10 cellular contexts compared by ENCODE assay signal in the genomic region with DNA sequence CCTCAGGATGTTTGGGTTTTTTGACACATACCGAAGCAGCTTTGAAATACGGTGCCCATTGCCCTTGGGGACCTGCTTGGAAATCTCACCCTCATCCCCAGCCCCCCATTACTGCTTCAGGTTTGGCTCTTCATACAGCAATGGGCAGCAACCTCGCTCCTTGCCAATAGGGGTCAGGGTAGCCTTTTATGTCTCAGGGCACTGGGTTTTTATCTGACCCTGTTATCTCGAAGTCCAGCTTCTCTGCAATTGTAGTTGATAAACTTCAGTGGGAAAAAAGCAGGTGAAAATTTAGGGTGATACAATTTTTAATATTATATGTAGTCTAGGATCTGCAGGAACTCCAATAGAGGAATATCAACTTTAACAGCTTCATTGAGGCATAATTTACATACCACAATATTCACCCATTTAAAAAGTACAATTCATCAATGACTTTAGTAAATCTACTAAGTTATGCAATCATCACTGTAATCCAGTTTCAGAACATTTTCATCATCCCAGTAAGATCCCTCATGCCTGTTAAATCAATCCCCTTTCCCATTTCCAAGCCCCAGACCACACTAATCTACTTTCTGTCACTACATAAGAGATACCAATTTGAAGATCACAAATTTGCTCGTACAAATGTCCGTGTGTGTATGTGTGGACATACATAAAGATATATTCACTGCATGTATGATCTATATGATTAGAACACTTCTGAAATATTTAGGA.
A peak's percentile ranks its signal among the peaks of the same experiment; 100 is the strongest.
DNase-seq lines count a peak whose midpoint lies in the region; ATAC-seq and TF ChIP-seq lines count a peak whose summit lies in the region.
"Had no signal": no experiment of that assay in that cellular context is flagged by ENCODE, and none has a peak within 500 bp of the region (broad histone marks: within the 10 kb centered on the region; RNA-seq: fewer than 3 reads in every experiment).

No MANE protein-coding gene starts in this region.

- no peaks in the 10 kb centered on the region for H4K20me1 ChIP-seq in KMS-11 (ENCODE audit: insufficient read depth)

- 76 to 82% (median 77%) methylated on average over 6 of the region's 6 CpGs for WGBS in ovary, 3 donors

- H3K79me2 ChIP-seq in KMS-11 (ENCODE audit: insufficient read depth, low read depth): no peaks in the 10 kb centered on the region
- H3K79me2 ChIP-seq: parathyroid adenoma had no signal

- no peaks in the 10 kb centered on the region for H3K4me1 Mint-ChIP-seq in memory B cell
- H3K4me1 Mint-ChIP-seq: CD4-positive, CD25-positive, alpha-beta regulatory T cell had no signal

- no peak overlapping the region for H3K4me3 Mint-ChIP-seq in memory B cell
- H3K4me3 Mint-ChIP-seq: CD4-positive, CD25-positive, alpha-beta regulatory T cell had no signal

- H3K4me1 ChIP-seq in KMS-11 (ENCODE audit: low read depth, poor library complexity, severe bottlenecking) (no peaks in the 10 kb centered on the region), ascending aorta (peaks cover 4 to 35% of the 10 kb centered on the region in 2 donors), ovary (ENCODE audit: insufficient read depth) (peaks cover 7% of the 10 kb centered on the region)
- H3K4me1 ChIP-seq: parathyroid adenoma had no signal

- H2AFZ ChIP-seq in KMS-11 (ENCODE audit: low read depth): no peak overlapping the region
- H2AFZ ChIP-seq: parathyroid adenoma had no signal

- TF ChIP-seq CTCF in KMS-11 (conservative IDR thresholded peaks at IDR 0.05; ENCODE audit: low read depth, low read length): peak; percentile 62; the same call in 1 of the 2 replicates
- TF ChIP-seq CTCF in ascending aorta (IDR thresholded peaks at IDR 0.05): peak in 2 of 3 experiments; percentile 13 to 23
- no peak for TF ChIP-seq CTCF in ovary (IDR thresholded peaks at IDR 0.05)

- H3K27me3 Mint-ChIP-seq in memory B cell: peaks cover 3% of the 10 kb centered on the region
- H3K27me3 Mint-ChIP-seq: CD4-positive, CD25-positive, alpha-beta regulatory T cell had no signal

- H3K36me3 ChIP-seq in KMS-11 (ENCODE audit: insufficient read depth) (no peaks in the 10 kb centered on the region), ascending aorta (no peaks in the 10 kb centered on the region), ovary (no peaks in the 10 kb centered on the region)

- H3K9me3 ChIP-seq in ascending aorta: no peaks in the 10 kb centered on the region
- H3K9me3 ChIP-seq in ovary: no peaks in the 10 kb centered on the region

- H3K27me3 ChIP-seq in KMS-11 (ENCODE audit: insufficient read depth, low read depth) (no peaks in the 10 kb centered on the region), ascending aorta (no peaks in the 10 kb centered on the region), ovary (no peaks in the 10 kb centered on the region)

- H3K36me3 Mint-ChIP-seq in memory B cell: no peaks in the 10 kb centered on the region
- H3K36me3 Mint-ChIP-seq: CD4-positive, CD25-positive, alpha-beta regulatory T cell had no signal

- ATAC-seq in memory B cell (ENCODE audit: low read depth) (peak; percentile 38), GM18505 (IDR thresholded peaks at IDR 0.05; ENCODE audit: unreplicated experiment) (no peak)

- no peak for TF ChIP-seq EP300 in ovary (IDR thresholded peaks at IDR 0.05)

- peak; percentile 29 for DNase-seq in NCI-H1694 treated with DMSO at 0.1 percent for 48 hours (lab: John Stamatoyannopoulos, UW)
- no peak for DNase-seq in NCI-H1694 (lab: John Stamatoyannopoulos, UW)
- no peak for DNase-seq in ascending aorta (ENCODE audit: low spot score in 2 of 2)
- DNase-seq in memory B cell (ENCODE audit: low spot score in 2 of 2): peak in 1 of 2 donors; percentile 4
- no peak for DNase-seq in ovary
- DNase-seq in activated CD4-positive, alpha-beta T cell treated with anti-CD3 and anti-CD28 coated beads for 48 hours: no peak

- no peaks in the 10 kb centered on the region for H3K9me3 Mint-ChIP-seq in memory B cell

- H3K27ac Mint-ChIP-seq in memory B cell: no peak overlapping the region
- H3K27ac Mint-ChIP-seq: CD4-positive, CD25-positive, alpha-beta regulatory T cell had no signal

- no peak for TF ChIP-seq POLR2A in ovary (IDR thresholded peaks at IDR 0.05)
- TF ChIP-seq POLR2A in GM18505 (IDR thresholded peaks at IDR 0.05; ENCODE audit: borderline replicate concordance, extremely low read depth, insufficient read depth, insufficient read length): no peak

- H3K4me2 ChIP-seq in KMS-11: no peak overlapping the region

- H3K4me3 ChIP-seq in KMS-11 (IDR thresholded peaks at IDR 0.05; ENCODE audit: insufficient read depth, low read depth, low read length): no peak overlapping the region
- no peak overlapping the region for H3K4me3 ChIP-seq in ascending aorta
- H3K4me3 ChIP-seq in ovary: no peak overlapping the region

- intact Hi-C loops in ascending aorta (cut with DNase I): no loop called here
- intact Hi-C loops in ovary (cut with DNase I): no loop called here

- no peak overlapping the region for H3K9ac ChIP-seq in KMS-11
- H3K9ac ChIP-seq: parathyroid adenoma had no signal

- no peak overlapping the region for H3K27ac ChIP-seq in KMS-11
- H3K27ac ChIP-seq in ascending aorta: no peak overlapping the region
- H3K27ac ChIP-seq in ovary: no peak overlapping the region
- H3K27ac ChIP-seq: parathyroid adenoma had no signal

Comparison
In these comparisons a context has a peak if more than half of its experiments do, and no peak if none do; other contexts are left out.
1. CTCF ChIP-seq: peak in KMS-11 (single experiment) and ascending aorta (2 of 3); none in ovary (0 of 3).